ENCODE assay signal across 11 cellular contexts in the genomic region with DNA sequence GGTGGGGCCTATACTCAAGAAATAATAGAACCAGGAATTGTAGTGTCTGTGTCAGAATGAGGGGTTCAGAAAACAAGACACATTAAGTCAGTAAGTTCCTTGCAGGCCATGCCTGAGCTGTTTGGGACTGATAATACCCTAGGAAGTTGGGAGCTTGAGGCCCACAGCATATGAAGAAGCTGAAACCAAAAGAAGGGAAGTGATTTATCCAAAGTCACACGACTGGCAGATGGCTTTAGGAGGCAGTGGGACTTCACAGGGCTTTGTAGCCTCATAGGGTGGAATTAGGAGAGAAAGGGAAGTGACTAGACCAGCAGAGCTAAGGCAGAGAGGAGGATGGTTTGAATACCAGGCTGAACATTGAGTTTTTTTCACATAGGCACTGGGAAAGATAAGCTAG. TPM values are rescaled to one million over a fixed set of nuclear protein-coding genes. Genes with fewer than 3 reads are reported as not detected.
DNase-seq lines count a peak whose midpoint lies in the region; ATAC-seq and TF ChIP-seq lines count a peak whose summit lies in the region.
"Had no signal": no experiment of that assay in that cellular context is flagged by ENCODE, and none has a peak within 500 bp of the region (broad histone marks: within the 10 kb centered on the region; RNA-seq: fewer than 3 reads in every experiment).

No MANE protein-coding gene starts in this region.

- H3K36me3 ChIP-seq in CD4-positive, CD25-positive, alpha-beta regulatory T cell (ENCODE audit: control insufficient read depth, insufficient read depth, low read length), result peaks cover 76% of the 10 kb centered on the region
- peaks cover 25 to 40% of the 10 kb centered on the region in 2 donors for H3K36me3 ChIP-seq in ascending aorta

- H3K27ac ChIP-seq in CD4-positive, CD25-positive, alpha-beta regulatory T cell (ENCODE audit: insufficient read depth, low read length, poor library complexity, severe bottlenecking), result no peak overlapping the region
- H3K27ac ChIP-seq in ascending aorta, result peak overlapping the region; percentile 58 to 78

- H3K9me3 Mint-ChIP-seq in CD4-positive, CD25-positive, alpha-beta regulatory T cell, result no peaks in the 10 kb centered on the region
- H3K9me3 Mint-ChIP-seq in natural killer cell, result no peaks in the 10 kb centered on the region

- peaks cover 5 to 41% (median 22%) of the 10 kb centered on the region in 4 donors for H3K4me1 Mint-ChIP-seq in CD4-positive, CD25-positive, alpha-beta regulatory T cell
- H3K4me1 Mint-ChIP-seq in natural killer cell, result peaks cover 42 to 57% of the 10 kb centered on the region in 2 donors

- DNase-seq in CD4-positive, CD25-positive, alpha-beta regulatory T cell, result no peak
- peak; percentile 53 to 58 for DNase-seq in Kasumi-1 (lab: John Stamatoyannopoulos, UW)
- no peak for DNase-seq in ascending aorta (ENCODE audit: low spot score in 2 of 2)
- no peak for DNase-seq in natural killer cell
- no peak for DNase-seq in GF-D8 (lab: John Stamatoyannopoulos, UW)
- DNase-seq in AG08396 (ENCODE audit: low spot score), result no peak
- DNase-seq: Calu3, foreskin melanocyte, mammary epithelial cell had no signal

- H3K27me3 Mint-ChIP-seq in CD4-positive, CD25-positive, alpha-beta regulatory T cell, result no peaks in the 10 kb centered on the region
- H3K27me3 Mint-ChIP-seq in natural killer cell (ENCODE audit: low read depth in 2 of 2), result no peaks in the 10 kb centered on the region

- intact Hi-C loops in ascending aorta (cut with DNase I) (no loop called here), natural killer cell (cut with micrococcal nuclease) (no loop called here)

- H3K4me1 ChIP-seq in CD4-positive, CD25-positive, alpha-beta regulatory T cell (ENCODE audit: control insufficient read depth, insufficient read depth, low read length, poor library complexity, severe bottlenecking), result peaks cover 15% of the 10 kb centered on the region
- H3K4me1 ChIP-seq in ascending aorta, result peaks cover 11 to 31% of the 10 kb centered on the region in 2 donors

- peaks cover 53% of the 10 kb centered on the region for H3K36me3 Mint-ChIP-seq in CD4-positive, CD25-positive, alpha-beta regulatory T cell
- peaks cover 8% of the 10 kb centered on the region for H3K36me3 Mint-ChIP-seq in natural killer cell

- no peak for ATAC-seq in CD4-positive, CD25-positive, alpha-beta regulatory T cell (ENCODE audit: low read depth in 2 of 2)
- ATAC-seq in natural killer cell, result no peak
- no peak for ATAC-seq in GM21717 (IDR thresholded peaks at IDR 0.05; ENCODE audit: unreplicated experiment)
- no peak for ATAC-seq in activated CD4-positive, CD25-positive, alpha-beta regulatory T cell treated with anti-CD3 and anti-CD28 coated beads, Interleukin-2, amount 50 U/mL, for 24 hours

- no peak for TF ChIP-seq CTCF in ascending aorta (IDR thresholded peaks at IDR 0.05)
- no peak for TF ChIP-seq CTCF in natural killer cell (IDR thresholded peaks at IDR 0.05)

- no peak overlapping the region for H3K4me3 ChIP-seq in CD4-positive, CD25-positive, alpha-beta regulatory T cell (ENCODE audit: low read depth, low read length)
- H3K4me3 ChIP-seq in ascending aorta, result no peak overlapping the region

- H3K27ac Mint-ChIP-seq in CD4-positive, CD25-positive, alpha-beta regulatory T cell, result peak overlapping the region; percentile 23 to 83 (median 32)
- peak overlapping the region; percentile 99 to 100 for H3K27ac Mint-ChIP-seq in natural killer cell

- no peaks in the 10 kb centered on the region for H3K27me3 ChIP-seq in CD4-positive, CD25-positive, alpha-beta regulatory T cell (ENCODE audit: control insufficient read depth, insufficient read depth, low read length)
- no peaks in the 10 kb centered on the region for H3K27me3 ChIP-seq in ascending aorta

- no peak overlapping the region for H3K4me3 Mint-ChIP-seq in CD4-positive, CD25-positive, alpha-beta regulatory T cell
- H3K4me3 Mint-ChIP-seq in natural killer cell, result peak overlapping the region; percentile 4

- no peaks in the 10 kb centered on the region for H3K9me3 ChIP-seq in CD4-positive, CD25-positive, alpha-beta regulatory T cell (ENCODE audit: control insufficient read depth in 2 of 2, low read length in 2 of 2)
- no peaks in the 10 kb centered on the region for H3K9me3 ChIP-seq in ascending aorta

RNA-seq across cellular contexts. Expression of a gene that starts 56.6 kb away (rescaled TPM):
- 1,477 TPM for total RNA-seq in CD4-positive, CD25-positive, alpha-beta regulatory T cell
- 1,000 to 10,000 TPM in 3 of 4 donors, 100 to 1,000 TPM in 1; 909 to 1,385 (median 1,115) TPM for polyA plus RNA-seq in CD4-positive, CD25-positive, alpha-beta regulatory T cell
- total RNA-seq in ascending aorta (113 TPM), natural killer cell (1,000 to 10,000 TPM; 1,327 to 1,669 (median 1,634) TPM)

Comparison
In these comparisons a context has a peak if more than half of its experiments do, and no peak if none do; other contexts are left out.
1. DNase-seq: peak in Kasumi-1 (2 of 2); none in CD4-positive, CD25-positive, alpha-beta regulatory T cell (0 of 3), ascending aorta (0 of 2), natural killer cell (single experiment), GF-D8 (single experiment) and AG08396 (single experiment).
2. RNA of a gene that starts 56.6 kb away (total RNA-seq): 1,327 to 1,669 TPM in natural killer cell and 1,477 TPM in CD4-positive, CD25-positive, alpha-beta regulatory T cell (single experiment); 113 TPM in ascending aorta (single experiment); every median in the first group is over 10 times any median in the second.